In the genomic region with DNA sequence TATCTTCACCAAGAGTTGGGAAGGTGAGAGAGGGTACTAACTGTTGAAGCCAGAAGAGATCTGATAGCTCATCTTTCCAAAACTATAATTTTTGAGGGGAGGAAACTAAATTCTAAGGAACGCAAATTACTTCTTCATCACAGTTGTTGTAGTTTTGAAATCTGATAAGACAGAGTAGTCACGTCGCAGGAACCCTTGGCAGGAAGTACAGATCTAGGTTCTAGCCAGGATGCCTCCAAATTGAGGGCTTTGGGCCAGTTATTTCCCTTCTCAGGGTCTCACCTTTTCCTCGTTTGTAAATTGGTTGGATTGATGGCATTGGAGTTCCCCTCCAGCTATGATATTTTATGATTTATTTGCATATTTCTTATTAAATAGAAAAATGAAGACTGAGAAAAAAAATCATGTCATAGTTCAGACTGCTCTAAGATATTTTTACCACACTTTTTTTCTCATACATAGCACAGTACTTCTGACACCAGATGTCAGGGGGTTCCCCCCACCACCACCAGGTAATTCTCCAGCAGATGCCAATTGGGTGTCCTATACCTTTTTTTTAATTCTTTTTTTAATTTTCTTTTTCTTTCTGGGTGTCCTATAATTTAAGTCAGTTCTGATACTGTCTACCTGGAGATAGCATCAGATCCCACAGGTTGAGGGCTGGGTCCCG, we compare ENCODE assay signal across 11 cellular contexts. TPM values are rescaled to one million over a fixed set of nuclear protein-coding genes. Genes with fewer than 3 reads are reported as not detected.
DNase-seq lines count a peak whose midpoint lies in the region; ATAC-seq and TF ChIP-seq lines count a peak whose summit lies in the region.
"Had no signal": no experiment of that assay in that cellular context is flagged by ENCODE, and none has a peak within 500 bp of the region (broad histone marks: within the 10 kb centered on the region; RNA-seq: fewer than 3 reads in every experiment).

No MANE protein-coding gene starts in this region.

- H3K4me2 ChIP-seq in hepatocyte = no peak overlapping the region

- H3K27me3 Mint-ChIP-seq in activated CD4-positive, alpha-beta T cell treated with anti-CD3 and anti-CD28 coated beads for 36 hours = no peaks in the 10 kb centered on the region
- no peaks in the 10 kb centered on the region for H3K27me3 Mint-ChIP-seq in activated T-helper 2 cell treated with anti-CD3 and anti-CD28 coated beads, Interferon-gamma antibody, Interleukin-2, Interleukin-4, amounts not matched to agents 10 μg/mL and 5 μg/mL and 100 μg/mL, durations not matched to agents 14 hours and 24 hours and 36 hours (ENCODE audit: low read depth)
- H3K27me3 Mint-ChIP-seq: type B pancreatic cell had no signal

- H3K9me3 ChIP-seq in hepatocyte (ENCODE audit: low read depth) (no peaks in the 10 kb centered on the region), adrenal gland (replicated peaks in 1 of 3) (no peaks in the 10 kb centered on the region)

- ATAC-seq in activated CD4-positive, alpha-beta T cell treated with anti-CD3 and anti-CD28 coated beads for 36 hours = peak; percentile 62
- ATAC-seq in stimulated activated effector memory CD8-positive, alpha-beta T cell treated with anti-CD3 and anti-CD28 coated beads, Interleukin-12 subunit alpha, Interleukin-12 subunit beta, amount 100 ng/mL, for 72 hours = no peak

- intact Hi-C loops in activated CD4-positive, alpha-beta T cell treated with anti-CD3 and anti-CD28 coated beads for 36 hours (cut with DNase I, micrococcal nuclease) = no loop called here
- intact Hi-C loops in activated T-helper 2 cell treated with anti-CD3 and anti-CD28 coated beads, Interferon-gamma antibody, Interleukin-2, Interleukin-4, amounts not matched to agents 10 μg/mL and 5 μg/mL and 100 μg/mL, durations not matched to agents 14 hours and 24 hours and 36 hours (cut with micrococcal nuclease) = loop anchor here (2.0 kb wide), 1 partner anchor 88 kb away; a partner anchor contains a TSS
- intact Hi-C loops in adrenal gland (cut with DNase I) = no loop called here

- peaks cover 10% of the 10 kb centered on the region for H3K4me1 ChIP-seq in hepatocyte (ENCODE audit: insufficient read depth)
- peaks cover 4 to 26% of the 10 kb centered on the region in 2 donors for H3K4me1 ChIP-seq in adrenal gland (replicated peaks in 1 of 2)

- TF ChIP-seq CTCF in hepatocyte (IDR thresholded peaks at IDR 0.05; ENCODE audit: poor library complexity) = no peak
- TF ChIP-seq CTCF in adrenal gland (IDR thresholded peaks at IDR 0.05) = no peak

- no peak overlapping the region for H3K4me3 Mint-ChIP-seq in activated CD4-positive, alpha-beta T cell treated with anti-CD3 and anti-CD28 coated beads for 36 hours
- no peak overlapping the region for H3K4me3 Mint-ChIP-seq in activated T-helper 2 cell treated with anti-CD3 and anti-CD28 coated beads, Interferon-gamma antibody, Interleukin-2, Interleukin-4, amounts not matched to agents 10 μg/mL and 5 μg/mL and 100 μg/mL, durations not matched to agents 14 hours and 24 hours and 36 hours (ENCODE audit: low read depth)
- H3K4me3 Mint-ChIP-seq in stimulated activated effector memory CD8-positive, alpha-beta T cell treated with anti-CD3 and anti-CD28 coated beads, Interleukin-12 subunit alpha, Interleukin-12 subunit beta, amount 100 ng/mL, for 72 hours = no peak overlapping the region
- H3K4me3 Mint-ChIP-seq: type B pancreatic cell had no signal

- CTCF ChIA-PET in activated CD4-positive, alpha-beta T cell treated with anti-CD3 and anti-CD28 coated beads for 36 hours (lab: Charles Lee) = interaction anchor here (0.9 to 4.4 kb wide), 3 partner anchors 13 to 198 kb away, joined by 3 to 20 read pairs (median 5); no protein-coding TSS in a partner anchor

- TF ChIP-seq POLR2A in adrenal gland (IDR thresholded peaks at IDR 0.05) = no peak

- no peak for DNase-seq in activated CD4-positive, alpha-beta T cell treated with anti-CD3 and anti-CD28 coated beads for 36 hours
- no peak for DNase-seq in activated CD4-positive, alpha-beta T cell treated with anti-CD3 and anti-CD28 coated beads for 1 hour
- no peak for DNase-seq in activated T-helper 2 cell treated with anti-CD3 and anti-CD28 coated beads, Interferon-gamma antibody, Interleukin-2, Interleukin-4, amounts not matched to agents 10 μg/mL and 5 μg/mL and 100 μg/mL, durations not matched to agents 14 hours and 24 hours and 36 hours (ENCODE audit: low spot score)
- no peak for DNase-seq in hepatocyte (ENCODE audit: low spot score)
- no peak for DNase-seq in stimulated activated effector memory CD8-positive, alpha-beta T cell treated with anti-CD3 and anti-CD28 coated beads, Interleukin-12 subunit alpha, Interleukin-12 subunit beta, amount 100 ng/mL, for 72 hours (ENCODE audit: low spot score in 2 of 2)
- DNase-seq in stimulated activated CD8-positive, alpha-beta memory T cell treated with anti-CD3 and anti-CD28 coated beads, Interleukin-4, amount 100 ng/mL, for 48 hours = no peak
- DNase-seq in adrenal gland = no peak
- DNase-seq in NCI-H146 (lab: John Stamatoyannopoulos, UW) = no peak
- DNase-seq: SJCRH30; stimulated activated CD4-positive, alpha-beta T cell treated with anti-CD3 and anti-CD28 coated beads, Interleukin-15, amount 100 ng/mL, for 24 hours had no signal

- H3K4me3 ChIP-seq in hepatocyte (no peak overlapping the region), adrenal gland (no peak overlapping the region)
- H3K4me3 ChIP-seq: SJCRH30 had no signal

- H3K79me2 ChIP-seq in hepatocyte = peaks cover 28% of the 10 kb centered on the region

- H3K27me3 ChIP-seq in hepatocyte = no peaks in the 10 kb centered on the region
- H3K27me3 ChIP-seq in adrenal gland = no peaks in the 10 kb centered on the region
- H3K27me3 ChIP-seq: SJCRH30 had no signal

- H3K27ac ChIP-seq in hepatocyte = peak overlapping the region; percentile 29
- H3K27ac ChIP-seq in adrenal gland = peak overlapping the region in 2 of 5 donors; percentile 31 to 50
- H3K27ac ChIP-seq: SJCRH30 had no signal

- 93% methylated on average over 5 of the region's 5 CpGs for WGBS in hepatocyte (ENCODE audit: low lambda C conversion rate, missing lambda C conversion rate)
- 46 to 52% (median 50%) methylated on average over 5 of the region's 5 CpGs for WGBS in adrenal gland, 4 donors

- H3K36me3 ChIP-seq in hepatocyte (replicated peaks; ENCODE audit: insufficient read depth, low read depth) (no peaks in the 10 kb centered on the region), adrenal gland (replicated peaks in 1 of 2) (peaks cover 0 to 4% of the 10 kb centered on the region in 2 donors)

- no peaks in the 10 kb centered on the region for H3K9me2 ChIP-seq in hepatocyte (replicated peaks; ENCODE audit: insufficient read depth)

- no peaks in the 10 kb centered on the region for H4K20me1 ChIP-seq in hepatocyte (ENCODE audit: insufficient read depth, poor library complexity, severe bottlenecking)

- H3K27ac Mint-ChIP-seq in activated CD4-positive, alpha-beta T cell treated with anti-CD3 and anti-CD28 coated beads for 36 hours = peak overlapping the region; percentile 79
- peak overlapping the region; percentile 77 for H3K27ac Mint-ChIP-seq in activated T-helper 2 cell treated with anti-CD3 and anti-CD28 coated beads, Interferon-gamma antibody, Interleukin-2, Interleukin-4, amounts not matched to agents 10 μg/mL and 5 μg/mL and 100 μg/mL, durations not matched to agents 14 hours and 24 hours and 36 hours
- peak overlapping the region; percentile 76 for H3K27ac Mint-ChIP-seq in stimulated activated effector memory CD8-positive, alpha-beta T cell treated with anti-CD3 and anti-CD28 coated beads, Interleukin-12 subunit alpha, Interleukin-12 subunit beta, amount 100 ng/mL, for 72 hours
- H3K27ac Mint-ChIP-seq: type B pancreatic cell had no signal

- POLR2A ChIA-PET in activated CD4-positive, alpha-beta T cell treated with anti-CD3 and anti-CD28 coated beads for 36 hours (lab: Charles Lee) = no interaction called here

- H2AFZ ChIP-seq in hepatocyte = no peak overlapping the region

- H3K36me3 Mint-ChIP-seq in activated CD4-positive, alpha-beta T cell treated with anti-CD3 and anti-CD28 coated beads for 36 hours (ENCODE audit: low read depth) = peaks cover 70% of the 10 kb centered on the region
- peaks cover 81% of the 10 kb centered on the region for H3K36me3 Mint-ChIP-seq in activated T-helper 2 cell treated with anti-CD3 and anti-CD28 coated beads, Interferon-gamma antibody, Interleukin-2, Interleukin-4, amounts not matched to agents 10 μg/mL and 5 μg/mL and 100 μg/mL, durations not matched to agents 14 hours and 24 hours and 36 hours (ENCODE audit: low read depth)
- H3K36me3 Mint-ChIP-seq in stimulated activated effector memory CD8-positive, alpha-beta T cell treated with anti-CD3 and anti-CD28 coated beads, Interleukin-12 subunit alpha, Interleukin-12 subunit beta, amount 100 ng/mL, for 72 hours = peaks cover 95% of the 10 kb centered on the region

- H3K9me3 Mint-ChIP-seq in activated CD4-positive, alpha-beta T cell treated with anti-CD3 and anti-CD28 coated beads for 36 hours (ENCODE audit: low read depth) = peaks cover 1% of the 10 kb centered on the region
- H3K9me3 Mint-ChIP-seq in activated T-helper 2 cell treated with anti-CD3 and anti-CD28 coated beads, Interferon-gamma antibody, Interleukin-2, Interleukin-4, amounts not matched to agents 10 μg/mL and 5 μg/mL and 100 μg/mL, durations not matched to agents 14 hours and 24 hours and 36 hours = no peaks in the 10 kb centered on the region
- no peaks in the 10 kb centered on the region for H3K9me3 Mint-ChIP-seq in stimulated activated effector memory CD8-positive, alpha-beta T cell treated with anti-CD3 and anti-CD28 coated beads, Interleukin-12 subunit alpha, Interleukin-12 subunit beta, amount 100 ng/mL, for 72 hours

- H3K4me1 Mint-ChIP-seq in activated CD4-positive, alpha-beta T cell treated with anti-CD3 and anti-CD28 coated beads for 36 hours = peaks cover 59% of the 10 kb centered on the region
- H3K4me1 Mint-ChIP-seq in activated T-helper 2 cell treated with anti-CD3 and anti-CD28 coated beads, Interferon-gamma antibody, Interleukin-2, Interleukin-4, amounts not matched to agents 10 μg/mL and 5 μg/mL and 100 μg/mL, durations not matched to agents 14 hours and 24 hours and 36 hours (ENCODE audit: low read depth) = peaks cover 48% of the 10 kb centered on the region
- peaks cover 58% of the 10 kb centered on the region for H3K4me1 Mint-ChIP-seq in stimulated activated effector memory CD8-positive, alpha-beta T cell treated with anti-CD3 and anti-CD28 coated beads, Interleukin-12 subunit alpha, Interleukin-12 subunit beta, amount 100 ng/mL, for 72 hours

RNA-seq across cellular contexts. Expression of a gene that starts 32.3 kb away (rescaled TPM):
- total RNA-seq in activated CD4-positive, alpha-beta T cell treated with anti-CD3 and anti-CD28 coated beads for 36 hours = 1 to 10 TPM; 6.5 to 7.8 TPM
- total RNA-seq in activated T-helper 2 cell treated with anti-CD3 and anti-CD28 coated beads, Interferon-gamma antibody, Interleukin-2, Interleukin-4, amounts not matched to agents 10 μg/mL and 5 μg/mL and 100 μg/mL, durations not matched to agents 14 hours and 24 hours and 36 hours = 9.5 and 9.8 TPM in 2 replicates
- total RNA-seq in hepatocyte (19.5 and 19.9 TPM in 2 replicates), adrenal gland (10 to 100 TPM; 20.7 to 50.3 (median 28.4) TPM)
- polyA plus RNA-seq in hepatocyte (29.8 and 37.9 TPM in 2 replicates), adrenal gland (10 to 100 TPM in 2 of 3 donors, 1 to 10 TPM in 1; 8.3 to 21.7 (median 14.7) TPM)

RNA-seq across cellular contexts. Expression of a gene that starts 55.7 kb away (rescaled TPM):
- total RNA-seq in activated CD4-positive, alpha-beta T cell treated with anti-CD3 and anti-CD28 coated beads for 36 hours = 100 to 1,000 TPM; 147 to 260 TPM
- total RNA-seq in activated T-helper 2 cell treated with anti-CD3 and anti-CD28 coated beads, Interferon-gamma antibody, Interleukin-2, Interleukin-4, amounts not matched to agents 10 μg/mL and 5 μg/mL and 100 μg/mL, durations not matched to agents 14 hours and 24 hours and 36 hours = 214 TPM in 2 replicates
- total RNA-seq in hepatocyte (36.9 and 40.5 TPM in 2 replicates), adrenal gland (10 to 100 TPM; 29.9 to 54.4 (median 36.3) TPM)
- polyA plus RNA-seq in hepatocyte (11.7 and 16.4 TPM in 2 replicates), adrenal gland (10 to 100 TPM in 1 of 3 donors, 1 to 10 TPM in 2; 5.2 to 41.1 (median 8.4) TPM)
